2 cellular contexts compared by ENCODE assay signal in genomic region chr17:76240461-76241204, GRCh38.
A peak's percentile ranks its signal among the peaks of the same experiment; 100 is the strongest.
TF ChIP-seq lines count a peak whose summit lies in the region.

Gene RNF157, minus strand, starts transcription at chr17:76240493. Its CDS starts 253 bp downstream, at chr17:76240240.

TF ChIP-seq in GM23338, 12 proteins besides CTCF, POLR2A, EP300 and RAD21:
- TF ChIP-seq ZNF462 (CRISPR knock-in tag; IDR thresholded peaks at IDR 0.05) (no peak), REST (IDR thresholded peaks at IDR 0.05; ENCODE audit: unreplicated experiment) (no peak), JUNB (IDR thresholded peaks at IDR 0.05; ENCODE audit: unreplicated experiment) (no peak), EZH2phosphoT487 (IDR thresholded peaks at IDR 0.05; ENCODE audit: unreplicated experiment) (no peak), ETS1 (IDR thresholded peaks at IDR 0.05) (no peak), EZH2 (IDR thresholded peaks at IDR 0.05; ENCODE audit: low read depth, unreplicated experiment) (peak; percentile 47), STAT1 (IDR thresholded peaks at IDR 0.05; ENCODE audit: unreplicated experiment) (no peak), POLR2AphosphoS5 (IDR thresholded peaks at IDR 0.05; ENCODE audit: low read depth) (peak; percentile 60), ZNF331 (CRISPR knock-in tag; IDR thresholded peaks at IDR 0.05; ENCODE audit: low read depth) (no peak), ZNF114 (CRISPR knock-in tag; IDR thresholded peaks at IDR 0.05) (no peak), NANOG (IDR thresholded peaks at IDR 0.05; ENCODE audit: borderline replicate concordance) (no peak), CREB1 (CRISPR knock-in tag; IDR thresholded peaks at IDR 0.05; ENCODE audit: low read depth) (no peak)
TF ChIP-seq in GM23338: peak in this region for 2.

TF ChIP-seq in HepG2, 621 proteins besides CTCF, POLR2A, EP300 and RAD21 (continues in another document):
- TF ChIP-seq NFAT5 (CRISPR knock-in tag; IDR thresholded peaks at IDR 0.05) (peak; percentile 80; the same call in 1 of the 2 replicates), NFKBIZ (CRISPR knock-in tag; IDR thresholded peaks at IDR 0.05) (0 out of 2 replicates have a peak, but pooled peaks have one; percentile 53), ZNF484 (CRISPR knock-in tag; IDR thresholded peaks at IDR 0.05; ENCODE audit: borderline replicate concordance, low read depth) (no peak), ZFP82 (CRISPR knock-in tag; IDR thresholded peaks at IDR 0.05; ENCODE audit: borderline replicate concordance) (peak; percentile 23; the same call in 1 of the 2 replicates), ZNF891 (CRISPR knock-in tag; IDR thresholded peaks at IDR 0.05) (peak; percentile 60; the same call in 1 of the 2 replicates), CAMTA2 (CRISPR knock-in tag; IDR thresholded peaks at IDR 0.05; ENCODE audit: borderline replicate concordance) (no peak; the same call in 1 of the 2 replicates), ZBTB34 (CRISPR knock-in tag; IDR thresholded peaks at IDR 0.05) (no peak), GABPB1 (CRISPR knock-in tag; IDR thresholded peaks at IDR 0.05) (peak; percentile 62; the same call in 1 of the 2 replicates), HOXA7 (CRISPR knock-in tag; IDR thresholded peaks at IDR 0.05) (no peak), BORCS8-MEF2B (CRISPR knock-in tag; IDR thresholded peaks at IDR 0.05) (0 out of 2 replicates have a peak, but pooled peaks have one; percentile 44), SOX5 (CRISPR knock-in tag; IDR thresholded peaks at IDR 0.05; ENCODE audit: borderline replicate concordance) (no peak; the same call in 1 of the 2 replicates), ZBTB7B (CRISPR knock-in tag; IDR thresholded peaks at IDR 0.05) (peak; percentile 72), HNF1B (CRISPR knock-in tag; IDR thresholded peaks at IDR 0.05) (0 out of 2 replicates have a peak, but pooled peaks have one; percentile 37), ZNF24 (IDR thresholded peaks at IDR 0.05) (no peak), GMEB2 (CRISPR knock-in tag; IDR thresholded peaks at IDR 0.05; ENCODE audit: low read depth) (no peak), HCFC1 (IDR thresholded peaks at IDR 0.05; ENCODE audit: low read depth, low read length) (no peak), TOE1 (CRISPR knock-in tag; IDR thresholded peaks at IDR 0.05) (no peak), PCBP1 (IDR thresholded peaks at IDR 0.05; ENCODE audit: borderline replicate concordance, low read depth, low read length) (0 out of 2 replicates have a peak, but pooled peaks have one; percentile 27), ZNF772 (CRISPR knock-in tag; IDR thresholded peaks at IDR 0.05) (peak; percentile 42; the same call in 1 of the 2 replicates), MYPOP (CRISPR knock-in tag; IDR thresholded peaks at IDR 0.05) (peak; percentile 80; the same call in 1 of the 2 replicates), HHEX (CRISPR knock-in tag; IDR thresholded peaks at IDR 0.05) (no peak), ZNF446 (CRISPR knock-in tag; IDR thresholded peaks at IDR 0.05) (peak; percentile 53; the same call in 1 of the 2 replicates), ZNF839 (CRISPR knock-in tag; IDR thresholded peaks at IDR 0.05; ENCODE audit: borderline replicate concordance) (0 out of 2 replicates have a peak, but pooled peaks have one; percentile 60), LCORL (IDR thresholded peaks at IDR 0.05) (no peak), LCORL (CRISPR knock-in tag; IDR thresholded peaks at IDR 0.05) (0 out of 2 replicates have a peak, but pooled peaks have one; percentile 34), AHR (CRISPR knock-in tag; IDR thresholded peaks at IDR 0.05) (no peak), PHB2 (IDR thresholded peaks at IDR 0.05; ENCODE audit: partially characterized antibody) (no peak), EEA1 (CRISPR knock-in tag; IDR thresholded peaks at IDR 0.05; ENCODE audit: borderline replicate concordance) (peak; percentile 72; the same call in 1 of the 2 replicates), ZIK1 (CRISPR knock-in tag; IDR thresholded peaks at IDR 0.05; ENCODE audit: borderline replicate concordance, low read depth) (no peak), BRF2 (CRISPR knock-in tag; IDR thresholded peaks at IDR 0.05) (no peak), MTF2 (CRISPR knock-in tag; IDR thresholded peaks at IDR 0.05; ENCODE audit: borderline replicate concordance) (peak; percentile 77; the same call in 1 of the 2 replicates), PLSCR1 (CRISPR knock-in tag; IDR thresholded peaks at IDR 0.05; ENCODE audit: borderline replicate concordance) (no peak), SIN3B (IDR thresholded peaks at IDR 0.05; ENCODE audit: low read length) (no peak), HNF4G (IDR thresholded peaks at IDR 0.05; ENCODE audit: borderline replicate concordance, low read depth, low read length) (no peak), HNF4G (CRISPR knock-in tag; IDR thresholded peaks at IDR 0.05; ENCODE audit: borderline replicate concordance, low read depth) (0 out of 2 replicates have a peak, but pooled peaks have one; percentile 23), ZNF777 (CRISPR knock-in tag; IDR thresholded peaks at IDR 0.05) (peak; percentile 32), DZIP1 (CRISPR knock-in tag; IDR thresholded peaks at IDR 0.05) (0 out of 2 replicates have a peak, but pooled peaks have one; percentile 23)
